Comparison of ENCODE assay signal across 8 cellular contexts in genomic region chr11:118171274-118172062, GRCh38. TPM values are rescaled to one million over a fixed set of nuclear protein-coding genes. Genes with fewer than 3 reads are reported as not detected.
DNase-seq lines count a peak whose midpoint lies in the region; ATAC-seq and TF ChIP-seq lines count a peak whose summit lies in the region.

No MANE protein-coding gene starts in this region.

- no peaks in the 10 kb centered on the region for H3K79me2 ChIP-seq in DND-41 (ENCODE audit: insufficient read depth, low read length)

- peak; percentile 94 for ATAC-seq in DND-41 (ENCODE audit: insufficient read depth, low read depth)
- ATAC-seq in GM18505 (IDR thresholded peaks at IDR 0.05; ENCODE audit: unreplicated experiment), result no peak

- intact Hi-C loops in ovary (cut with DNase I) (no loop called here), thyroid gland (cut with DNase I) (no loop called here)

- H3K9me3 ChIP-seq in DND-41 (ENCODE audit: insufficient read depth, low read length, severe bottlenecking) (no peaks in the 10 kb centered on the region), ovary (no peaks in the 10 kb centered on the region), thyroid gland (no peaks in the 10 kb centered on the region)

- no peak for TF ChIP-seq EP300 in ovary (IDR thresholded peaks at IDR 0.05)

- DNase-seq in DND-41 (peak; percentile 80), KBM-7 (peak; percentile 70), SK-MEL-5 (ENCODE audit: low read depth, low spot score) (peak; percentile 65), glomerular visceral epithelial cell (ENCODE audit: extremely low spot score) (peak; percentile 56), ovary (peak; percentile 61 to 77 (median 74)), thyroid gland (peak; percentile 68 to 73)
- peak; percentile 72 for DNase-seq in activated naive CD4-positive, alpha-beta T cell treated with Interleukin-2 at 50 U/mL for 16 hours

- H3K4me3 ChIP-seq in DND-41 (ENCODE audit: low read depth in 1 of 2, low read length in 2 of 2), result no peak overlapping the region
- no peak overlapping the region for H3K4me3 ChIP-seq in ovary
- no peak overlapping the region for H3K4me3 ChIP-seq in thyroid gland (replicated peaks in 1 of 3)

- TF ChIP-seq CTCF in DND-41 (IDR thresholded peaks at IDR 0.05; ENCODE audit: borderline replicate concordance, extremely low read depth, low read length, poor library complexity, severe bottlenecking), result peak; percentile 92
- TF ChIP-seq CTCF in ovary (IDR thresholded peaks at IDR 0.05), result peak; percentile 71 to 82 (median 75)
- peak; percentile 69 to 94 (median 80) for TF ChIP-seq CTCF in thyroid gland (IDR thresholded peaks at IDR 0.05)

- TF ChIP-seq POLR2A in ovary (IDR thresholded peaks at IDR 0.05), result no peak
- TF ChIP-seq POLR2A in thyroid gland (IDR thresholded peaks at IDR 0.05), result no peak
- no peak for TF ChIP-seq POLR2A in GM18505 (IDR thresholded peaks at IDR 0.05; ENCODE audit: borderline replicate concordance, extremely low read depth, insufficient read depth, insufficient read length)

- no peaks in the 10 kb centered on the region; the same call in 1 of the 2 replicates for H4K20me1 ChIP-seq in DND-41 (ENCODE audit: insufficient read depth, low read length)

- peak overlapping the region; percentile 35; the same call in 1 of the 2 replicates for H2AFZ ChIP-seq in DND-41 (ENCODE audit: low read depth, low read length)

- H3K27ac ChIP-seq in DND-41 (ENCODE audit: low read length) (no peak overlapping the region), ovary (no peak overlapping the region), thyroid gland (no peak overlapping the region)

- H3K9ac ChIP-seq in DND-41 (ENCODE audit: low read depth, low read length), result no peak overlapping the region

- H3K36me3 ChIP-seq in DND-41 (ENCODE audit: insufficient read depth, low read length) (no peaks in the 10 kb centered on the region), ovary (no peaks in the 10 kb centered on the region), thyroid gland (no peaks in the 10 kb centered on the region)

- WGBS in ovary, 3 donors, result 7 to 12% (median 8%) methylated on average over 19 to 29 of the region's 29 CpGs
- WGBS in thyroid gland, 2 donors, result 10 to 13% methylated on average over 13 to 22 of the region's 29 CpGs

- H3K27me3 ChIP-seq in DND-41 (ENCODE audit: insufficient read depth, low read length, poor library complexity), result peaks cover 14% of the 10 kb centered on the region
- no peaks in the 10 kb centered on the region for H3K27me3 ChIP-seq in ovary
- H3K27me3 ChIP-seq in thyroid gland, result no peaks in the 10 kb centered on the region

- in situ Hi-C loops in KBM-7 (cut with MboI; ENCODE audit: low pct_unique_long_range_greater_than_20kb, low sequenced_read_pairs), result no loop called here
- in situ Hi-C loops in SK-MEL-5 (cut with HindIII; ENCODE audit: low pct_unique_long_range_greater_than_20kb, low sequenced_read_pairs), result no loop called here

- H3K4me1 ChIP-seq in DND-41 (ENCODE audit: insufficient read depth, low read length) (peaks cover 11% of the 10 kb centered on the region), ovary (ENCODE audit: insufficient read depth) (no peaks in the 10 kb centered on the region), thyroid gland (peaks cover 11 to 27% of the 10 kb centered on the region in 2 donors)

- H3K4me2 ChIP-seq in DND-41 (ENCODE audit: insufficient read depth, low read length), result peak overlapping the region; percentile 19

RNA-seq across cellular contexts. Expression of gene SCN2B, which starts 5.0 kb away (rescaled TPM):
- total RNA-seq in SK-MEL-5 (2014; rRNA removed; shearing (Covaris generic)), result not detected in 2 replicates
- not detected in 2 replicates for polyA plus RNA-seq in SK-MEL-5 (2015; cell fraction: cytosol; rRNA removed)
- polyA plus RNA-seq in SK-MEL-5 (2015; cell fraction: nucleus; rRNA removed), result not detected in 2 replicates
- 1 to 10 TPM in 2 of 7 donors, under 1 TPM in 5; 0.11 to 1.3 (median 0.35) TPM for total RNA-seq in ovary
- 1 to 10 TPM in 1 of 2 donors, under 1 TPM in 1; 0.38 to 2.1 TPM for polyA plus RNA-seq in ovary
- total RNA-seq in thyroid gland, result under 1 TPM; 0.13 to 0.83 (median 0.31) TPM

RNA-seq across cellular contexts. Expression of gene SCN4B, which starts 18.8 kb away (rescaled TPM):
- total RNA-seq in SK-MEL-5 (2014; rRNA removed; shearing (Covaris generic)), result not detected in 2 replicates
- 0.04 and 0.06 TPM in 2 replicates for polyA plus RNA-seq in SK-MEL-5 (2015; cell fraction: cytosol; rRNA removed)
- polyA plus RNA-seq in SK-MEL-5 (2015; cell fraction: nucleus; rRNA removed), result not detected in 2 replicates
- total RNA-seq in ovary, result 1 to 10 TPM in 1 of 7 donors, under 1 TPM in 6; 0.10 to 2.9 (median 0.52) TPM
- 10 to 100 TPM in 1 of 2 donors, under 1 TPM in 1; 0.50 to 13.3 TPM for polyA plus RNA-seq in ovary
- 10 to 100 TPM in 2 of 4 donors, 1 to 10 TPM in 2; 5.5 to 15.7 (median 10.5) TPM for total RNA-seq in thyroid gland

RNA-seq across cellular contexts. Expression of gene JAML, which starts 53.3 kb away (rescaled TPM):
- not detected in 2 replicates for total RNA-seq in SK-MEL-5 (2014; rRNA removed; shearing (Covaris generic))
- polyA plus RNA-seq in SK-MEL-5 (2015; cell fraction: cytosol; rRNA removed), result not detected in 2 replicates
- not detected in 2 replicates for polyA plus RNA-seq in SK-MEL-5 (2015; cell fraction: nucleus; rRNA removed)
- total RNA-seq in ovary (1 to 10 TPM in 6 of 7 donors, under 1 TPM in 1; 0.79 to 5.1 (median 1.8) TPM), thyroid gland (1 to 10 TPM; 2.2 to 3.1 (median 2.6) TPM)
- 10 to 100 TPM in 1 of 2 donors, 1 to 10 TPM in 1; 2.0 to 18.0 TPM for polyA plus RNA-seq in ovary
